Comparison of ENCODE assay signal across 34 cellular contexts in genomic region chr9:8889100-8889499, GRCh38.
"Had no signal": no experiment of that assay in that cellular context is flagged by ENCODE, and none has a peak within 500 bp of the region (broad histone marks: within the 10 kb centered on the region; RNA-seq: fewer than 3 reads in every experiment).

No MANE protein-coding gene starts in this region.

- H3K36me3 ChIP-seq: MG63 had no signal

- H3K27me3 ChIP-seq: MG63 had no signal

- H3K4me3 ChIP-seq: MG63 had no signal

- H3K9me3 ChIP-seq: MG63 had no signal

- DNase-seq: MG63, MM.1S, MV-4-11, NCI-H1048, NCI-H1092, NCI-H1092 treated with DMSO at 0.1 percent for 48 hours, NCI-H1105, NCI-H1105 treated with DMSO at 0.1 percent for 48 hours, NCI-H1417 treated with DMSO at 0.1 percent for 48 hours, NCI-H1436, NCI-H1436 treated with DMSO at 0.1 percent for 48 hours, NCI-H146, NCI-H1694, NCI-H1694 treated with DMSO at 0.1 percent for 48 hours, NCI-H187 treated with DMSO at 0.1 percent for 48 hours, NCI-H1930, NCI-H2029, NCI-H2029 treated with DMSO at 0.1 percent for 48 hours, NCI-H2081, NCI-H2081 treated with DMSO at 0.1 percent for 48 hours, NCI-H2107, NCI-H2171, NCI-H2171 treated with DMSO at 0.1 percent for 48 hours, NCI-H2227 treated with DMSO at 0.1 percent for 48 hours, NCI-H226, NCI-H345, NCI-H446, NCI-H446 treated with DMSO at 0.1 percent for 48 hours, NCI-H510A, NCI-H510A treated with DMSO at 0.1 percent for 48 hours, NCI-H524, NCI-H524 treated with DMSO at 0.1 percent for 48 hours, NCI-H526, NCI-H526 treated with DMSO at 0.1 percent for 48 hours had no signal
